9 cellular contexts compared by ENCODE assay signal in genomic region chr20:47349365-47350180, GRCh38. TPM values are rescaled to one million over a fixed set of nuclear protein-coding genes. Genes with fewer than 3 reads are reported as not detected.
A peak's percentile ranks its signal among the peaks of the same experiment; 100 is the strongest.
DNase-seq lines count a peak whose midpoint lies in the region; ATAC-seq, FAIRE-seq and TF ChIP-seq lines count a peak whose summit lies in the region.
"Had no signal": no experiment of that assay in that cellular context is flagged by ENCODE, and none has a peak within 500 bp of the region (broad histone marks: within the 10 kb centered on the region; RNA-seq: fewer than 3 reads in every experiment).

No MANE protein-coding gene starts in this region.

- FAIRE-seq in GM12878 (lab: Jason Lieb, UNC): no peak

- peaks cover 99% of the 10 kb centered on the region for H3K79me2 ChIP-seq in GM12878 (ENCODE audit: control insufficient read depth, insufficient read depth, low read length)

- H3K27ac ChIP-seq in HUES64 (ENCODE audit: low read depth, low read length) (peak overlapping the region; percentile 99), GM12878 (ENCODE audit: control insufficient read depth, insufficient read depth) (peak overlapping the region; percentile 99), layer of hippocampus (ENCODE audit: low read depth, low read length) (peak overlapping the region; percentile 89), temporal lobe (ENCODE audit: low read depth, low read length) (peak overlapping the region; percentile 100)

- no peak for TF ChIP-seq EP300 in GM12878 (IDR thresholded peaks at IDR 0.05; ENCODE audit: borderline replicate concordance in 1 of 2, control insufficient read depth in 1 of 2, low read depth in 2 of 2, low read length in 2 of 2)

- H3K36me3 ChIP-seq in HUES64 (ENCODE audit: insufficient read depth, low read length) (peaks cover 31% of the 10 kb centered on the region), GM12878 (ENCODE audit: control insufficient read depth in 2 of 2, insufficient read depth in 2 of 2, low read length in 1 of 2) (peaks cover 9 to 22% of the 10 kb centered on the region in 2 experiments)

- no peak overlapping the region for H3K27ac Mint-ChIP-seq in activated CD4-positive, alpha-beta T cell treated with anti-CD3 and anti-CD28 coated beads for 36 hours
- H3K27ac Mint-ChIP-seq: activated T-helper 17 cell treated with anti-CD3 and anti-CD28 coated beads, Interleukin-2, amount 50 U/mL, for 72 hours had no signal

- RAD21 ChIA-PET in GM12878 (lab: Charles Lee; ENCODE audit: unreplicated experiment): interaction anchor here (0.8 to 13.0 kb wide), 8 partner anchors 10 to 272 kb away, joined by 5 to 123 read pairs (median 6); no protein-coding TSS in a partner anchor

- no peaks in the 10 kb centered on the region for H3K27me3 ChIP-seq in HUES64 (ENCODE audit: insufficient read depth, low read length)
- H3K27me3 ChIP-seq in GM12878 (replicated peaks in 1 of 2; ENCODE audit: control insufficient read depth in 2 of 2, insufficient read depth in 2 of 2, low read length in 1 of 2): no peaks in the 10 kb centered on the region
- H3K27me3 ChIP-seq in layer of hippocampus (ENCODE audit: control insufficient read depth, insufficient read depth, low read length): no peaks in the 10 kb centered on the region

- H3K4me1 Mint-ChIP-seq in activated CD4-positive, alpha-beta T cell treated with anti-CD3 and anti-CD28 coated beads for 36 hours: peaks cover 39% of the 10 kb centered on the region

- no TSS peak for BruUV-seq in GM12878 (replicated peaks; lab: Mats Ljungman, UMichigan)

- TF ChIP-seq POLR2A in GM12878 (IDR thresholded peaks at IDR 0.05; ENCODE audit: low read depth, low read length): no peak

- H3K4me3 ChIP-seq in HUES64 (ENCODE audit: low read length): peak overlapping the region; percentile 8; the same call in 1 of the 2 replicates
- H3K4me3 ChIP-seq in GM12878: peak overlapping the region; percentile 77

- H3K36me3 Mint-ChIP-seq in activated CD4-positive, alpha-beta T cell treated with anti-CD3 and anti-CD28 coated beads for 36 hours (ENCODE audit: low read depth): peaks cover 30% of the 10 kb centered on the region

- SMC1A ChIA-PET in GM12878 (lab: Charles Lee; ENCODE audit: uncharacterized antibody, unreplicated experiment): interaction anchor here (0.7 to 7.3 kb wide), 7 partner anchors 10 to 155 kb away, joined by 3 to 51 read pairs (median 5); no protein-coding TSS in a partner anchor

- H3K9me3 ChIP-seq in HUES64 (ENCODE audit: insufficient read depth, low read depth, low read length) (no peaks in the 10 kb centered on the region), GM12878 (replicated peaks; ENCODE audit: control insufficient read depth, insufficient read depth, low read length) (no peaks in the 10 kb centered on the region)

- in situ Hi-C loops in GM12878 (cut with MboI): no loop called here

- H3K9me3 Mint-ChIP-seq in activated CD4-positive, alpha-beta T cell treated with anti-CD3 and anti-CD28 coated beads for 36 hours (ENCODE audit: low read depth): no peaks in the 10 kb centered on the region
- H3K9me3 Mint-ChIP-seq: activated T-helper 17 cell treated with anti-CD3 and anti-CD28 coated beads, Interleukin-2, amount 50 U/mL, for 72 hours had no signal

- H3K27me3 Mint-ChIP-seq in activated CD4-positive, alpha-beta T cell treated with anti-CD3 and anti-CD28 coated beads for 36 hours: no peaks in the 10 kb centered on the region
- H3K27me3 Mint-ChIP-seq: activated T-helper 17 cell treated with anti-CD3 and anti-CD28 coated beads, Interleukin-2, amount 50 U/mL, for 72 hours had no signal

- TF ChIP-seq CTCF in GM12878 (IDR thresholded peaks at IDR 0.05 in 2 of 3, conservative IDR thresholded peaks at IDR 0.05 in 1 of 3; ENCODE audit: control insufficient read depth in 2 of 3, extremely low read depth in 1 of 3, insufficient read depth in 1 of 3, low read depth in 3 of 3, low read length in 3 of 3): no peak

- TF ChIP-seq RAD21 in GM12878 (IDR thresholded peaks at IDR 0.05; ENCODE audit: insufficient read depth, low read depth, low read length): no peak

- POLR2A ChIA-PET in GM12878 (lab: Charles Lee): interaction anchor here (0.8 to 5.7 kb wide), 6 partner anchors 7 to 156 kb away, joined by 3 to 50 read pairs (median 3); partner anchors contain the start of gene ZMYND8
- POLR2A ChIA-PET in activated CD4-positive, alpha-beta T cell treated with anti-CD3 and anti-CD28 coated beads for 36 hours (lab: Charles Lee): no interaction called here

- no peak for DNase-seq in GM12878 (ENCODE audit: low read depth, low spot score)
- DNase-seq in activated CD4-positive, alpha-beta T cell treated with anti-CD3 and anti-CD28 coated beads for 36 hours: no peak
- DNase-seq: NCI-H1436 had no signal

- H2AFZ ChIP-seq in GM12878 (ENCODE audit: control insufficient read depth, low read depth, low read length): no peak overlapping the region

- no peaks in the 10 kb centered on the region; the same call in 1 of the 2 replicates for H4K20me1 ChIP-seq in GM12878 (ENCODE audit: control insufficient read depth, insufficient read depth)

- H3K4me3 Mint-ChIP-seq in activated CD4-positive, alpha-beta T cell treated with anti-CD3 and anti-CD28 coated beads for 36 hours: no peak overlapping the region
- H3K4me3 Mint-ChIP-seq: activated T-helper 17 cell treated with anti-CD3 and anti-CD28 coated beads, Interleukin-2, amount 50 U/mL, for 72 hours had no signal

- peaks cover 79% of the 10 kb centered on the region for H3K4me1 ChIP-seq in HUES64 (ENCODE audit: insufficient read depth, low read length)
- H3K4me1 ChIP-seq in GM12878 (ENCODE audit: control insufficient read depth, insufficient read depth, low read length): peaks cover 33% of the 10 kb centered on the region

- ATAC-seq in GM12878: no peak
- no peak for ATAC-seq in activated CD4-positive, alpha-beta T cell treated with anti-CD3 and anti-CD28 coated beads for 36 hours
- ATAC-seq in GM19035 (IDR thresholded peaks at IDR 0.05; ENCODE audit: unreplicated experiment): no peak
- ATAC-seq in HG03457 (IDR thresholded peaks at IDR 0.05; ENCODE audit: unreplicated experiment): no peak

- H3K4me2 ChIP-seq in GM12878 (ENCODE audit: control insufficient read depth, insufficient read depth): peak overlapping the region; percentile 95

- H3K9ac ChIP-seq in HUES64 (ENCODE audit: low read depth, low read length) (peak overlapping the region; percentile 72; the same call in 1 of the 2 replicates), GM12878 (ENCODE audit: control insufficient read depth, insufficient read depth, low read length) (peak overlapping the region; percentile 55)

- CTCF ChIA-PET in GM12878 (lab: Yijun Ruan, JAX): interaction anchor here (1.1 to 13.0 kb wide), 9 partner anchors 9 to 87 kb away, joined by 3 to 129 read pairs (median 3); no protein-coding TSS in a partner anchor
- CTCF ChIA-PET in activated CD4-positive, alpha-beta T cell treated with anti-CD3 and anti-CD28 coated beads for 36 hours (lab: Charles Lee): interaction anchor here (1.3 to 3.3 kb wide), 3 partner anchors 34 to 76 kb away, joined by 11 to 14 read pairs (median 11); no protein-coding TSS in a partner anchor

- WGBS in HUES64: 53% methylated on average over 7 of the region's 7 CpGs
- WGBS in GM12878 (ENCODE audit: insufficient coverage, insufficient replicate concordance, low lambda C conversion rate, missing lambda C conversion rate): 63% methylated on average over 7 of the region's 7 CpGs

- intact Hi-C loops in GM12878 (cut with micrococcal nuclease; ENCODE audit: unreplicated experiment): loop anchor here (2.0 to 5.0 kb wide), 2 partner anchors 65 to 77 kb away; no protein-coding TSS in a partner anchor
- intact Hi-C loops in activated CD4-positive, alpha-beta T cell treated with anti-CD3 and anti-CD28 coated beads for 36 hours (cut with DNase I, micrococcal nuclease): no loop called here

TF ChIP-seq in GM12878, 131 proteins besides CTCF, POLR2A, EP300 and RAD21 (continues in another document):
- TF ChIP-seq POLR2AphosphoS5 (IDR thresholded peaks at IDR 0.05; ENCODE audit: low read length) (no peak), MEF2B (IDR thresholded peaks at IDR 0.05; ENCODE audit: partially characterized antibody, poor library complexity, severe bottlenecking) (no peak), ELK1 (IDR thresholded peaks at IDR 0.05; ENCODE audit: low read depth, low read length) (no peak), WRNIP1 (IDR thresholded peaks at IDR 0.05; ENCODE audit: borderline replicate concordance, low read depth, low read length) (0 out of 2 replicates have a peak, but pooled peaks have one; percentile 33), NFXL1 (IDR thresholded peaks at IDR 0.05; ENCODE audit: borderline replicate concordance) (peak; percentile 41; the same call in 1 of the 2 replicates), IKZF2 (IDR thresholded peaks at IDR 0.05) (0 out of 4 replicates have a peak, but pooled peaks of 1 of the 2 experiments have one; percentile 7)

RNA-seq across cellular contexts. Expression of gene ZMYND8, which starts 6.9 kb away (rescaled TPM):
- 61.7 TPM for polyA plus RNA-seq in HUES64 (2013, experiment 1 of 2)
- polyA plus RNA-seq in HUES64 (2013, experiment 2 of 2): 67.8 TPM
- total RNA-seq in GM12878 (2013; cell fraction: nucleolus; rRNA removed): 207 and 208 TPM in 2 replicates
- total RNA-seq in GM12878 (2014; rRNA removed): 17.8 and 18.5 TPM in 2 replicates
- total RNA-seq in GM12878 (2014; rRNA removed; fragmentation: Illumina TruSeq; extraction: Trizol): 24.1 and 24.2 TPM in 2 replicates
- 42.1 and 54.8 TPM in 2 replicates for total RNA-seq in GM12878 (2021)
- polyA plus RNA-seq in GM12878 (2011; ENCODE audit: low read depth): 9.9 TPM
- 26.6 and 34.3 TPM in 2 replicates for polyA plus RNA-seq in GM12878 (2011; rRNA removed)
- 21.0 and 23.6 TPM in 2 replicates for polyA plus RNA-seq in GM12878 (2011; cell fraction: cytosol; rRNA removed)
- polyA plus RNA-seq in GM12878 (2011; cell fraction: nucleus; rRNA removed): 69.7 and 78.1 TPM in 2 replicates
- polyA plus RNA-seq in GM12878 (2012): 16.4 and 22.5 TPM in 2 replicates
- polyA plus RNA-seq in GM12878 (2014; fragmentation: Illumina TruSeq; extraction: Trizol): 27.1 and 27.9 TPM in 2 replicates
- polyA plus RNA-seq in GM12878 (2014; fragmentation: Nextera tagmentation; extraction: Ambion mirVana): 10 to 100 TPM; 12.9 to 18.4 TPM
- 21.7 and 22.7 TPM in 2 replicates for polyA plus RNA-seq in GM12878 (2014; rRNA removed)
- polyA plus RNA-seq in GM12878 (2016; fragmentation: Nextera tagmentation; extraction: Ambion mirVana): 10 to 100 TPM; 22.1 to 25.0 TPM
- polyA minus RNA-seq in GM12878 (2011; rRNA and poly(A)+ RNA removed): 49.9 and 55.7 TPM in 2 replicates
- polyA minus RNA-seq in GM12878 (2011; cell fraction: cytosol; rRNA and poly(A)+ RNA removed): 18.0 and 20.2 TPM in 2 replicates
- polyA minus RNA-seq in GM12878 (2011; cell fraction: nucleus; rRNA and poly(A)+ RNA removed): 45.5 and 61.3 TPM in 2 replicates
- total RNA-seq in temporal lobe: 32.2 TPM
- 10 to 100 TPM; 33.7 to 50.3 TPM for total RNA-seq in activated CD4-positive, alpha-beta T cell treated with anti-CD3 and anti-CD28 coated beads for 36 hours
